30 cellular contexts compared by ENCODE assay signal in genomic region chr21:37770496-37770895, GRCh38.
"Had no signal": no experiment of that assay in that cellular context is flagged by ENCODE, and none has a peak within 500 bp of the region (broad histone marks: within the 10 kb centered on the region; RNA-seq: fewer than 3 reads in every experiment).

No MANE protein-coding gene starts in this region.

- H3K36me3 ChIP-seq: cardiac muscle cell, colonic mucosa, esophagus squamous epithelium, WERI-Rb-1 had no signal

- FAIRE-seq: endometrium, endothelial cell of umbilical vein, frontal cortex had no signal

- H3K4me3 ChIP-seq: body of pancreas, cardiac muscle cell, colonic mucosa, esophagus squamous epithelium had no signal

- H3K27ac ChIP-seq: body of pancreas, cardiac muscle cell, colonic mucosa, esophagus squamous epithelium, WERI-Rb-1 had no signal

- H3K4me1 ChIP-seq: body of pancreas, colonic mucosa had no signal

- H3K27me3 ChIP-seq: body of pancreas, cardiac muscle cell, colonic mucosa, esophagus squamous epithelium had no signal

- ATAC-seq: activated CD4-positive, CD25-positive, alpha-beta regulatory T cell treated with anti-CD3 and anti-CD28 coated beads, Interleukin-2, amount 50 U/mL, for 24 hours; activated CD8-positive, alpha-beta T cell treated with anti-CD3 and anti-CD28 coated beads for 36 hours; activated T-cell treated with anti-CD3 and anti-CD28 coated beads, Interleukin-2, amount 50 U/mL, for 4 hours; activated T-helper 17 cell treated with anti-CD3 and anti-CD28 coated beads, Interleukin-2, amount 50 U/mL, for 72 hours; body of pancreas; T-helper 17 cell had no signal

- DNase-seq: activated B cell treated with CpG ODN at 0.5 μM for 24 hours; activated CD4-positive, alpha-beta T cell treated with anti-CD3 and anti-CD28 coated beads for 48 hours; activated CD4-positive, alpha-beta T cell treated with anti-CD3 and anti-CD28 coated beads, Interleukin-2, amount 50 U/mL, for 1 hour; activated CD4-positive, alpha-beta T cell treated with anti-CD3 and anti-CD28 coated beads, Interleukin-2, amount 50 U/mL, for 48 hours; activated CD8-positive, alpha-beta memory T cell treated with anti-CD3 and anti-CD28 coated beads for 24 hours; activated CD8-positive, alpha-beta T cell treated with anti-CD3 and anti-CD28 coated beads for 36 hours; activated effector memory CD4-positive, alpha-beta T cell treated with Interleukin-2 at 50 U/mL for 16 hours; activated gamma-delta T cell treated with Interleukin-2 at 50 U/mL for 16 hours; activated naive CD4-positive, alpha-beta T cell treated with anti-CD3 and anti-CD28 coated beads, Interleukin-2, amount 50 U/mL, for 16 hours; activated naive CD4-positive, alpha-beta T cell treated with Interleukin-2 at 50 U/mL for 16 hours; activated T-cell treated with anti-CD3 and anti-CD28 coated beads, Interleukin-2, amount 50 U/mL, for 4 hours; amniotic stem cell; body of pancreas; central memory CD4-positive, alpha-beta T cell; cerebellar nuclear complex; colonic mucosa; effector CD8-positive, alpha-beta T cell; erythroblast; esophagus squamous epithelium; head of caudate nucleus; T-helper 1 cell; T-helper 17 cell; T1000 had no signal

- H3K9me3 ChIP-seq: body of pancreas, colonic mucosa, esophagus squamous epithelium had no signal
